In genomic region chr16:68040506-68041288, GRCh38 we compare ENCODE assay signal across 1 cellular context.
TF ChIP-seq lines count a peak whose summit lies in the region.

No MANE protein-coding gene starts in this region.

TF ChIP-seq in HepG2, 621 proteins besides CTCF, POLR2A, EP300 and RAD21 (continued from another document and continues in another):
- TF ChIP-seq HOMEZ (CRISPR knock-in tag; IDR thresholded peaks at IDR 0.05; ENCODE audit: low read depth): peak; percentile 42; the same call in 1 of the 2 replicates
- no peak for TF ChIP-seq ONECUT2 (CRISPR knock-in tag; IDR thresholded peaks at IDR 0.05)
- TF ChIP-seq HHEX (CRISPR knock-in tag; IDR thresholded peaks at IDR 0.05): no peak
- TF ChIP-seq THAP8 (CRISPR knock-in tag; IDR thresholded peaks at IDR 0.05; ENCODE audit: borderline replicate concordance): no peak
- peak; percentile 72 for TF ChIP-seq PITX1 (CRISPR knock-in tag; IDR thresholded peaks at IDR 0.05)
- no peak for TF ChIP-seq NR2F6 (IDR thresholded peaks at IDR 0.05)
- TF ChIP-seq NR2F6 (CRISPR knock-in tag; IDR thresholded peaks at IDR 0.05): peak; percentile 70; the same call in 1 of the 2 replicates
- TF ChIP-seq WIZ (CRISPR knock-in tag; IDR thresholded peaks at IDR 0.05): no peak
- TF ChIP-seq MXD3 (CRISPR knock-in tag; IDR thresholded peaks at IDR 0.05): no peak
- TF ChIP-seq CENPX (CRISPR knock-in tag; IDR thresholded peaks at IDR 0.05): no peak
- TF ChIP-seq ZEB1 (IDR thresholded peaks at IDR 0.05; ENCODE audit: insufficient replicate concordance, low read depth): peak; percentile 17
- TF ChIP-seq HES4 (CRISPR knock-in tag; IDR thresholded peaks at IDR 0.05; ENCODE audit: borderline replicate concordance): no peak
- TF ChIP-seq FOXK1 (CRISPR knock-in tag; IDR thresholded peaks at IDR 0.05; ENCODE audit: borderline replicate concordance, low read depth): no peak
- TF ChIP-seq AHR (CRISPR knock-in tag; IDR thresholded peaks at IDR 0.05): no peak
- TF ChIP-seq POLR2AphosphoS5 (IDR thresholded peaks at IDR 0.05; ENCODE audit: low read depth, low read length): no peak
- no peak for TF ChIP-seq ZSCAN20 (CRISPR knock-in tag; IDR thresholded peaks at IDR 0.05; ENCODE audit: borderline replicate concordance)
- no peak for TF ChIP-seq NFRKB (IDR thresholded peaks at IDR 0.05)
- no peak for TF ChIP-seq ZNF460 (CRISPR knock-in tag; IDR thresholded peaks at IDR 0.05; ENCODE audit: borderline replicate concordance)
- TF ChIP-seq ZSCAN21 (CRISPR knock-in tag; IDR thresholded peaks at IDR 0.05; ENCODE audit: borderline replicate concordance): no peak
- TF ChIP-seq HNF1A (IDR thresholded peaks at IDR 0.05; ENCODE audit: low read depth): no peak
- 0 out of 2 replicates have a peak, but pooled peaks have one; percentile 34 for TF ChIP-seq HNF1A (CRISPR knock-in tag; IDR thresholded peaks at IDR 0.05; ENCODE audit: borderline replicate concordance)
- TF ChIP-seq THAP11 (CRISPR knock-in tag; IDR thresholded peaks at IDR 0.05): peak; percentile 48; the same call in 1 of the 2 replicates
- no peak for TF ChIP-seq ATF6 (CRISPR knock-in tag; conservative IDR thresholded peaks at IDR 0.05)
- TF ChIP-seq ZNF263 (CRISPR knock-in tag; IDR thresholded peaks at IDR 0.05): peak; percentile 49; the same call in 1 of the 2 replicates
- 0 out of 2 replicates have a peak, but pooled peaks have one; percentile 52 for TF ChIP-seq ZNF280D (CRISPR knock-in tag; IDR thresholded peaks at IDR 0.05)
- TF ChIP-seq ZNF75D (CRISPR knock-in tag; IDR thresholded peaks at IDR 0.05; ENCODE audit: borderline replicate concordance): no peak
- no peak for TF ChIP-seq ZNF484 (CRISPR knock-in tag; IDR thresholded peaks at IDR 0.05; ENCODE audit: borderline replicate concordance, low read depth)
- no peak for TF ChIP-seq MTF1 (CRISPR knock-in tag; IDR thresholded peaks at IDR 0.05)
- TF ChIP-seq ZC3H13 (CRISPR knock-in tag; IDR thresholded peaks at IDR 0.05): no peak
- TF ChIP-seq MED1 (CRISPR knock-in tag; IDR thresholded peaks at IDR 0.05): peak; percentile 53
- TF ChIP-seq HOXA3 (CRISPR knock-in tag; IDR thresholded peaks at IDR 0.05): peak; percentile 43; the same call in 1 of the 2 replicates
- no peak for TF ChIP-seq ZKSCAN1 (IDR thresholded peaks at IDR 0.05; ENCODE audit: low read length)
- 0 out of 2 replicates have a peak, but pooled peaks have one; percentile 19 for TF ChIP-seq HOXA5 (CRISPR knock-in tag; IDR thresholded peaks at IDR 0.05)
- TF ChIP-seq TGIF2 (CRISPR knock-in tag; IDR thresholded peaks at IDR 0.05): peak; percentile 53; the same call in 1 of the 2 replicates
- no peak for TF ChIP-seq MLXIP (CRISPR knock-in tag; IDR thresholded peaks at IDR 0.05; ENCODE audit: borderline replicate concordance)
- TF ChIP-seq ZNF570 (CRISPR knock-in tag; IDR thresholded peaks at IDR 0.05; ENCODE audit: borderline replicate concordance): 0 out of 2 replicates have a peak, but pooled peaks have one; percentile 72
- TF ChIP-seq CCDC6 (CRISPR knock-in tag; IDR thresholded peaks at IDR 0.05): no peak
- no peak for TF ChIP-seq ISL2 (CRISPR knock-in tag; IDR thresholded peaks at IDR 0.05)
- no peak for TF ChIP-seq ZNF710 (CRISPR knock-in tag; IDR thresholded peaks at IDR 0.05; ENCODE audit: borderline replicate concordance)
- TF ChIP-seq ZBTB21 (CRISPR knock-in tag; IDR thresholded peaks at IDR 0.05): no peak
- no peak for TF ChIP-seq GPBP1L1 (CRISPR knock-in tag; IDR thresholded peaks at IDR 0.05)
- no peak for TF ChIP-seq ARNT (IDR thresholded peaks at IDR 0.05)
- no peak for TF ChIP-seq TCF7 (IDR thresholded peaks at IDR 0.05; ENCODE audit: low read depth)
- no peak for TF ChIP-seq TRAFD1 (CRISPR knock-in tag; IDR thresholded peaks at IDR 0.05; ENCODE audit: borderline replicate concordance)
